ENCODE assay signal across 1 cellular context in the genomic region with DNA sequence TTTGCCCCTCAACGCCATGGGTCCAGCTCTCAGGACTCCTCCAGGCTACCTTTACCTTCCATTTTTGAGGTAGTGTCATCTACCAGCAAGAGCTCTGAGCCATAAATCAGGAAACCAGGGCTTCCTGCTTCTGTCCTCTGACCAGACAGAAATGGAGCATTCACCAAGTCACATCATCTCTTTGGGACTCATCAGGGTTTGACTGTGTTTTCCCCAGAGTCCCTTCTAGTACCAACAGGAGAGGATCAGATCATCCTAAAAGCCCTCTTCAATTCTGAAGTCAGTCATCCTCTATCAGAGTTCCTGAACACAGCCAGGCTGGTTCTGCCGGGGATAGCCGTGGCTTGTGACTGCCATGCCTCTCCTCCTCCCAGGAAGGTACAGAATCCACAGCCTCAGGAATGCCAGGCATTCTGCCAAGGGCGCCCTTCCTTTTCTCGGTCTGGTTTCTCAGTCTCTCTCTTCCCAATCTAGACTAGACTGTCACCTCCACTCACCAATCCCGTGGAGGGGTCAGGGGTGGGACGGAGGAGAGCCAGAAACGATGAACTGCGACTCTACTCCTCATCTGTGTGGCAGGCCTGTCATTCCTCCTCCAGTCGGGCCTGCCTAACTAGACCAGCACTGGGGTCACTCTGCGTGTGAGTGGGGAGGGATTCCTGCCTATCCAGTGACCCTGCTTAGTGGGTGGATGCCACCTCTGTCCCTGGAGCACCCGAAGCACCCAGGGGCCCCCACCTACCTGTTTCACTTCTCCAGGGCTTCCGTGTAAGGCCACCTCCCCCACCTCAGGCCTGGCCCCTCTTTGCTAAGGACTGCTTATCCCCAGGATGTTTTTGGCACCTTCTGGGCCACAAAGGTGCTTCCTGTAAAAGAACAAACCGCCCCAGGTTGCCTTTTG.
A peak's percentile ranks its signal among the peaks of the same experiment; 100 is the strongest.
TF ChIP-seq lines count a peak whose summit lies in the region.

No MANE protein-coding gene starts in this region.

TF ChIP-seq in HepG2, 621 proteins besides CTCF, POLR2A, EP300 and RAD21 (continued from another document and continues in another):
- TF ChIP-seq ZNF687 (CRISPR knock-in tag; IDR thresholded peaks at IDR 0.05) (peak; percentile 75), HBP1 (CRISPR knock-in tag; IDR thresholded peaks at IDR 0.05; ENCODE audit: low read depth) (no peak; the same call in 1 of the 2 replicates), ZNF567 (CRISPR knock-in tag; IDR thresholded peaks at IDR 0.05; ENCODE audit: borderline replicate concordance) (no peak), AHR (CRISPR knock-in tag; IDR thresholded peaks at IDR 0.05) (no peak), ZNF383 (CRISPR knock-in tag; IDR thresholded peaks at IDR 0.05; ENCODE audit: borderline replicate concordance) (no peak), CHD4 (IDR thresholded peaks at IDR 0.05; ENCODE audit: borderline replicate concordance, low read length) (no peak), ZNF879 (CRISPR knock-in tag; IDR thresholded peaks at IDR 0.05) (no peak), CENPT (CRISPR knock-in tag; IDR thresholded peaks at IDR 0.05; ENCODE audit: low read depth) (no peak), ZNF121 (CRISPR knock-in tag; IDR thresholded peaks at IDR 0.05) (peak; percentile 25; the same call in 1 of the 2 replicates), LCORL (IDR thresholded peaks at IDR 0.05) (no peak), LCORL (CRISPR knock-in tag; IDR thresholded peaks at IDR 0.05) (peak; percentile 46), ZFX (CRISPR knock-in tag; IDR thresholded peaks at IDR 0.05; ENCODE audit: low read depth) (peak; percentile 76), RXRA (CRISPR knock-in tag; IDR thresholded peaks at IDR 0.05) (peak; percentile 39; the same call in 1 of the 2 replicates), NFRKB (IDR thresholded peaks at IDR 0.05) (no peak), DNMT1 (CRISPR knock-in tag; IDR thresholded peaks at IDR 0.05) (no peak), ZFP90 (CRISPR knock-in tag; IDR thresholded peaks at IDR 0.05; ENCODE audit: borderline replicate concordance) (peak; percentile 24; the same call in 1 of the 2 replicates), ZFP82 (CRISPR knock-in tag; IDR thresholded peaks at IDR 0.05; ENCODE audit: borderline replicate concordance) (0 out of 2 replicates have a peak, but pooled peaks have one; percentile 32), MTERF4 (CRISPR knock-in tag; IDR thresholded peaks at IDR 0.05) (no peak), ZNF770 (CRISPR knock-in tag; IDR thresholded peaks at IDR 0.05) (peak; percentile 30; the same call in 1 of the 2 replicates), NONO (IDR thresholded peaks at IDR 0.05) (no peak), NONO (CRISPR knock-in tag; conservative IDR thresholded peaks at IDR 0.05) (no peak; the same call in 1 of the 2 replicates), ZNF776 (CRISPR knock-in tag; IDR thresholded peaks at IDR 0.05) (0 out of 2 replicates have a peak, but pooled peaks have one; percentile 24), ZNF546 (CRISPR knock-in tag; conservative IDR thresholded peaks at IDR 0.05) (no peak), ZSCAN31 (CRISPR knock-in tag; IDR thresholded peaks at IDR 0.05; ENCODE audit: low read depth) (peak; percentile 44), PRMT3 (CRISPR knock-in tag; IDR thresholded peaks at IDR 0.05; ENCODE audit: borderline replicate concordance, low read depth) (no peak), YEATS4 (CRISPR knock-in tag; IDR thresholded peaks at IDR 0.05; ENCODE audit: borderline replicate concordance) (0 out of 2 replicates have a peak, but pooled peaks have one; percentile 5), GFI1 (CRISPR knock-in tag; IDR thresholded peaks at IDR 0.05; ENCODE audit: borderline replicate concordance) (peak; percentile 64; the same call in 1 of the 2 replicates), SPEN (CRISPR knock-in tag; IDR thresholded peaks at IDR 0.05; ENCODE audit: low read depth) (no peak; the same call in 1 of the 2 replicates), ZNF333 (CRISPR knock-in tag; IDR thresholded peaks at IDR 0.05; ENCODE audit: borderline replicate concordance) (no peak), TBX2 (CRISPR knock-in tag; IDR thresholded peaks at IDR 0.05; ENCODE audit: borderline replicate concordance) (peak; percentile 4; the same call in 1 of the 2 replicates), ZNF816 (CRISPR knock-in tag; IDR thresholded peaks at IDR 0.05; ENCODE audit: borderline replicate concordance) (0 out of 2 replicates have a peak, but pooled peaks have one; percentile 14), FOXC1 (CRISPR knock-in tag; IDR thresholded peaks at IDR 0.05; ENCODE audit: borderline replicate concordance) (peak; percentile 68; the same call in 1 of the 2 replicates), ZNF292 (CRISPR knock-in tag; IDR thresholded peaks at IDR 0.05; ENCODE audit: borderline replicate concordance, low read depth) (0 out of 2 replicates have a peak, but pooled peaks have one; percentile 31)
- TF ChIP-seq, protein P1, sequence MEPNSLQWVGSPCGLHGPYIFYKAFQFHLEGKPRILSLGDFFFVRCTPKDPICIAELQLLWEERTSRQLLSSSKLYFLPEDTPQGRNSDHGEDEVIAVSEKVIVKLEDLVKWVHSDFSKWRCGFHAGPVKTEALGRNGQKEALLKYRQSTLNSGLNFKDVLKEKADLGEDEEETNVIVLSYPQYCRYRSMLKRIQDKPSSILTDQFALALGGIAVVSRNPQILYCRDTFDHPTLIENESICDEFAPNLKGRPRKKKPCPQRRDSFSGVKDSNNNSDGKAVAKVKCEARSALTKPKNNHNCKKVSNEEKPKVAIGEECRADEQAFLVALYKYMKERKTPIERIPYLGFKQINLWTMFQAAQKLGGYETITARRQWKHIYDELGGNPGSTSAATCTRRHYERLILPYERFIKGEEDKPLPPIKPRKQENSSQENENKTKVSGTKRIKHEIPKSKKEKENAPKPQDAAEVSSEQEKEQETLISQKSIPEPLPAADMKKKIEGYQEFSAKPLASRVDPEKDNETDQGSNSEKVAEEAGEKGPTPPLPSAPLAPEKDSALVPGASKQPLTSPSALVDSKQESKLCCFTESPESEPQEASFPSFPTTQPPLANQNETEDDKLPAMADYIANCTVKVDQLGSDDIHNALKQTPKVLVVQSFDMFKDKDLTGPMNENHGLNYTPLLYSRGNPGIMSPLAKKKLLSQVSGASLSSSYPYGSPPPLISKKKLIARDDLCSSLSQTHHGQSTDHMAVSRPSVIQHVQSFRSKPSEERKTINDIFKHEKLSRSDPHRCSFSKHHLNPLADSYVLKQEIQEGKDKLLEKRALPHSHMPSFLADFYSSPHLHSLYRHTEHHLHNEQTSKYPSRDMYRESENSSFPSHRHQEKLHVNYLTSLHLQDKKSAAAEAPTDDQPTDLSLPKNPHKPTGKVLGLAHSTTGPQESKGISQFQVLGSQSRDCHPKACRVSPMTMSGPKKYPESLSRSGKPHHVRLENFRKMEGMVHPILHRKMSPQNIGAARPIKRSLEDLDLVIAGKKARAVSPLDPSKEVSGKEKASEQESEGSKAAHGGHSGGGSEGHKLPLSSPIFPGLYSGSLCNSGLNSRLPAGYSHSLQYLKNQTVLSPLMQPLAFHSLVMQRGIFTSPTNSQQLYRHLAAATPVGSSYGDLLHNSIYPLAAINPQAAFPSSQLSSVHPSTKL (CRISPR knock-in tag; IDR thresholded peaks at IDR 0.05): peak; percentile 50; the same call in 1 of the 2 replicates
- TF ChIP-seq, protein P2, sequence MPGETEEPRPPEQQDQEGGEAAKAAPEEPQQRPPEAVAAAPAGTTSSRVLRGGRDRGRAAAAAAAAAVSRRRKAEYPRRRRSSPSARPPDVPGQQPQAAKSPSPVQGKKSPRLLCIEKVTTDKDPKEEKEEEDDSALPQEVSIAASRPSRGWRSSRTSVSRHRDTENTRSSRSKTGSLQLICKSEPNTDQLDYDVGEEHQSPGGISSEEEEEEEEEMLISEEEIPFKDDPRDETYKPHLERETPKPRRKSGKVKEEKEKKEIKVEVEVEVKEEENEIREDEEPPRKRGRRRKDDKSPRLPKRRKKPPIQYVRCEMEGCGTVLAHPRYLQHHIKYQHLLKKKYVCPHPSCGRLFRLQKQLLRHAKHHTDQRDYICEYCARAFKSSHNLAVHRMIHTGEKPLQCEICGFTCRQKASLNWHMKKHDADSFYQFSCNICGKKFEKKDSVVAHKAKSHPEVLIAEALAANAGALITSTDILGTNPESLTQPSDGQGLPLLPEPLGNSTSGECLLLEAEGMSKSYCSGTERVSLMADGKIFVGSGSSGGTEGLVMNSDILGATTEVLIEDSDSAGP (CRISPR knock-in tag; IDR thresholded peaks at IDR 0.05; ENCODE audit: borderline replicate concordance): peak; percentile 58; the same call in 1 of the 2 replicates
- TF ChIP-seq, protein P3, sequence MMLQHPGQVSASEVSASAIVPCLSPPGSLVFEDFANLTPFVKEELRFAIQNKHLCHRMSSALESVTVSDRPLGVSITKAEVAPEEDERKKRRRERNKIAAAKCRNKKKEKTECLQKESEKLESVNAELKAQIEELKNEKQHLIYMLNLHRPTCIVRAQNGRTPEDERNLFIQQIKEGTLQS (CRISPR knock-in tag; IDR thresholded peaks at IDR 0.05): no peak
- TF ChIP-seq, protein P4, sequence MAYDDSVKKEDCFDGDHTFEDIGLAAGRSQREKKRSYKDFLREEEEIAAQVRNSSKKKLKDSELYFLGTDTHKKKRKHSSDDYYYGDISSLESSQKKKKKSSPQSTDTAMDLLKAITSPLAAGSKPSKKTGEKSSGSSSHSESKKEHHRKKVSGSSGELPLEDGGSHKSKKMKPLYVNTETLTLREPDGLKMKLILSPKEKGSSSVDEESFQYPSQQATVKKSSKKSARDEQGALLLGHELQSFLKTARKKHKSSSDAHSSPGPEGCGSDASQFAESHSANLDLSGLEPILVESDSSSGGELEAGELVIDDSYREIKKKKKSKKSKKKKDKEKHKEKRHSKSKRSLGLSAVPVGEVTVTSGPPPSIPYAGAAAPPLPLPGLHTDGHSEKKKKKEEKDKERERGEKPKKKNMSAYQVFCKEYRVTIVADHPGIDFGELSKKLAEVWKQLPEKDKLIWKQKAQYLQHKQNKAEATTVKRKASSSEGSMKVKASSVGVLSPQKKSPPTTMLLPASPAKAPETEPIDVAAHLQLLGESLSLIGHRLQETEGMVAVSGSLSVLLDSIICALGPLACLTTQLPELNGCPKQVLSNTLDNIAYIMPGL (CRISPR knock-in tag; IDR thresholded peaks at IDR 0.05; ENCODE audit: borderline replicate concordance in 1 of 2, low read depth in 1 of 2): peak; percentile 43 to 57; a peak in 2 of 4 replicates
- TF ChIP-seq, protein P5, sequence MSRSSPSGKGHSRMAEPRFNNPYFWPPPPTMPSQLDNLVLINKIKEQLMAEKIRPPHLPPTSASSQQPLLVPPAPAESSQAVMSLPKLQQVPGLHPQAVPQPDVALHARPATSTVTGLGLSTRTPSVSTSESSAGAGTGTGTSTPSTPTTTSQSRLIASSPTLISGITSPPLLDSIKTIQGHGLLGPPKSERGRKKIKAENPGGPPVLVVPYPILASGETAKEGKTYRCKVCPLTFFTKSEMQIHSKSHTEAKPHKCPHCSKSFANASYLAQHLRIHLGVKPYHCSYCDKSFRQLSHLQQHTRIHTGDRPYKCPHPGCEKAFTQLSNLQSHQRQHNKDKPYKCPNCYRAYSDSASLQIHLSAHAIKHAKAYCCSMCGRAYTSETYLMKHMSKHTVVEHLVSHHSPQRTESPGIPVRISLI (CRISPR knock-in tag; IDR thresholded peaks at IDR 0.05; ENCODE audit: borderline replicate concordance): peak; percentile 67
